8 cellular contexts compared by ENCODE assay signal in the genomic region with DNA sequence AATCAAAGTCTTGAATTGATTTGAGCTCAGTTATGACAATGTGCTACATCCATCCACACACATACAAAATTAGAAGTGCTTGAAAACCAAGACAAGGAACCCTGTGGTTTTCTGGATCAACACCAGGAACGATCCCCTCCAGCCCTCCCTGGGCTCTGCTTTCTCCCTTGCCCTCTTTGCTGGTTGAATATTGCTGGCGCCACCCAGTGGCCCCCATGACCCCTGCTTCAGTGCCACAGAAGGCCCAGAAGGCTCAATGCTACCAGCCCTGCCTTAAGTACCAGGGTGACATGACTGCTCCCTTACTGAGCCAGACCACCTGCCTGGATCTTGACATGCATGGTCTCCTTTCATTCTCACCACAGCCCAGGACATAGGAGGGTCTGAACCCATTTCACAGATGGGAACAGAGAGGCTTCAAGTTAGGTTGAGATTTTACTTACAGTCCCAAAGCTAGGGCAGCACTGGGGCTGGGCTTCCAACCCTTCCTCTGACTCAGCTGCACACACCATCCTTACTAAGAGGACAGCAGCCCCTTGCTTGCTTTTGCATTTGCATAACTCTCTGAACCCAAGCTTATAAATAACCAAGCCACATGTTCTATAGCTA. TPM values are rescaled to one million over a fixed set of nuclear protein-coding genes. Genes with fewer than 3 reads are reported as not detected.
DNase-seq lines count a peak whose midpoint lies in the region; ATAC-seq and TF ChIP-seq lines count a peak whose summit lies in the region.

No MANE protein-coding gene starts in this region.

- DNase-seq in Right ventricle myocardium superior, result peak; percentile 74
- DNase-seq in cardiac septum (ENCODE audit: low spot score), result no peak
- DNase-seq in HuH-7 (ENCODE audit: low spot score), result peak; percentile 34
- DNase-seq in RPMI8226, result peak; percentile 68
- DNase-seq in body of pancreas, result peak; percentile 31 to 59 (median 41)
- peak; percentile 72 for DNase-seq in left kidney (ENCODE audit: low read depth, low spot score)
- peak; percentile 83 for DNase-seq in superior temporal gyrus (ENCODE audit: extremely low spot score)

- H3K36me3 ChIP-seq in body of pancreas (replicated peaks in 1 of 2; ENCODE audit: insufficient read depth in 1 of 2, low read depth in 2 of 2), result no peaks in the 10 kb centered on the region

- no peaks in the 10 kb centered on the region for H3K4me1 ChIP-seq in body of pancreas

- peak; percentile 90 for ATAC-seq in Right ventricle myocardium superior (ENCODE audit: poor library complexity)
- ATAC-seq in GM21825 (IDR thresholded peaks at IDR 0.05; ENCODE audit: unreplicated experiment), result peak; percentile 80
- peak; percentile 50 for ATAC-seq in body of pancreas

- 19 to 23% methylated on average over 2 of the region's 2 CpGs for WGBS in body of pancreas, 2 donors

- intact Hi-C loops in Right ventricle myocardium superior (cut with DNase I), result loop anchor here (5.0 kb wide), 2 partner anchors 116 to 176 kb away; no protein-coding TSS in a partner anchor
- intact Hi-C loops in cardiac septum (cut with DNase I), result loop anchor here (5.0 kb wide), 1 partner anchor 741 kb away; no protein-coding TSS in a partner anchor
- intact Hi-C loops in body of pancreas (cut with DNase I), result loop anchor here (10.0 kb wide), 1 partner anchor 119 kb away; no protein-coding TSS in a partner anchor

- no peaks in the 10 kb centered on the region for H3K27me3 ChIP-seq in body of pancreas

- peak; percentile 24 to 52 (median 38) for TF ChIP-seq CTCF in body of pancreas (IDR thresholded peaks at IDR 0.05)

- no peak overlapping the region for H3K27ac ChIP-seq in body of pancreas

- H3K4me3 ChIP-seq in body of pancreas, result no peak overlapping the region

- TF ChIP-seq POLR2A in body of pancreas (IDR thresholded peaks at IDR 0.05), result no peak

- H3K9me3 ChIP-seq in body of pancreas, result no peaks in the 10 kb centered on the region

RNA-seq across cellular contexts. Expression of a gene that starts 15.0 kb away (rescaled TPM):
- total RNA-seq in Right ventricle myocardium superior, result 0.91 TPM
- 0.51 TPM for total RNA-seq in cardiac septum
- total RNA-seq in body of pancreas, result 1 to 10 TPM in 1 of 2 donors, under 1 TPM in 1; 0.26 to 1.6 TPM
